ENCODE assay signal across 1 cellular context in genomic region chr1:63317007-63317813, GRCh38.
A peak's percentile ranks its signal among the peaks of the same experiment; 100 is the strongest.
TF ChIP-seq lines count a peak whose summit lies in the region.

No MANE protein-coding gene starts in this region.

TF ChIP-seq in K562, 482 proteins besides CTCF, POLR2A, EP300 and RAD21 (continued from another document and continues in another):
- peak; percentile 62; the same call in 1 of the 2 replicates for TF ChIP-seq ZBTB7A (IDR thresholded peaks at IDR 0.05; ENCODE audit: borderline replicate concordance, control insufficient read depth, low read depth, low read length)
- peak; percentile 34; the same call in 1 of the 2 replicates for TF ChIP-seq E2F5 (CRISPR knock-in tag; IDR thresholded peaks at IDR 0.05)
- peak; percentile 37; the same call in 1 of the 2 replicates for TF ChIP-seq MTA3 (IDR thresholded peaks at IDR 0.05; ENCODE audit: borderline replicate concordance)
- no peak for TF ChIP-seq TFAM (CRISPR knock-in tag; conservative IDR thresholded peaks at IDR 0.05)
- peak; percentile 65 for TF ChIP-seq ZBTB33 (CRISPR knock-in tag; IDR thresholded peaks at IDR 0.05)
- peak; percentile 68 for TF ChIP-seq TFAP4 (CRISPR knock-in tag; IDR thresholded peaks at IDR 0.05; ENCODE audit: borderline replicate concordance)
- TF ChIP-seq CLOCK (CRISPR knock-in tag; IDR thresholded peaks at IDR 0.05; ENCODE audit: borderline replicate concordance), result no peak
- TF ChIP-seq ZNF23 (CRISPR knock-in tag; IDR thresholded peaks at IDR 0.05), result no peak
- no peak for TF ChIP-seq TFE3 (CRISPR knock-in tag; IDR thresholded peaks at IDR 0.05)
- TF ChIP-seq GATAD2B (IDR thresholded peaks at IDR 0.05; ENCODE audit: borderline replicate concordance), result no peak
- no peak for TF ChIP-seq BCLAF1 (IDR thresholded peaks at IDR 0.05; ENCODE audit: borderline replicate concordance in 1 of 2, control insufficient read depth in 1 of 2, low read depth in 2 of 2, low read length in 1 of 2)
- TF ChIP-seq HBP1 (CRISPR knock-in tag; IDR thresholded peaks at IDR 0.05), result no peak
- no peak for TF ChIP-seq BRD4 (IDR thresholded peaks at IDR 0.05)
- TF ChIP-seq KLF16 (IDR thresholded peaks at IDR 0.05), result no peak
- peak; percentile 42 to 68; a peak in 3 of 4 replicates for TF ChIP-seq MAZ (CRISPR knock-in tag; conservative IDR thresholded peaks at IDR 0.05 in 1 of 2, IDR thresholded peaks at IDR 0.05 in 1 of 2)
- TF ChIP-seq MECOM (CRISPR knock-in tag; IDR thresholded peaks at IDR 0.05), result no peak
- TF ChIP-seq HDAC2 (IDR thresholded peaks at IDR 0.05), result no peak
- TF ChIP-seq MYNN (IDR thresholded peaks at IDR 0.05), result no peak
- no peak for TF ChIP-seq MYNN (CRISPR knock-in tag; IDR thresholded peaks at IDR 0.05)
- TF ChIP-seq NFIC (IDR thresholded peaks at IDR 0.05), result peak; percentile 75
- TF ChIP-seq E2F6 (IDR thresholded peaks at IDR 0.05; ENCODE audit: borderline replicate concordance in 1 of 2, extremely low read depth in 1 of 2, insufficient read depth in 1 of 2, insufficient read length in 1 of 2, low read depth in 1 of 2, low read length in 1 of 2, poor library complexity in 1 of 2, severe bottlenecking in 1 of 2), result peak in 1 of 2 experiments; percentile 65
- peak; percentile 64 for TF ChIP-seq L3MBTL2 (IDR thresholded peaks at IDR 0.05)
- TF ChIP-seq E2F1 (CRISPR knock-in tag; IDR thresholded peaks at IDR 0.05), result peak; percentile 65; the same call in 1 of the 2 replicates
- 0 out of 2 replicates have a peak, but pooled peaks have one; percentile 19 for TF ChIP-seq FOSL1 (tag; conservative IDR thresholded peaks at IDR 0.05)
- peak; percentile 82 for TF ChIP-seq DEAF1 (CRISPR knock-in tag; IDR thresholded peaks at IDR 0.05)
- TF ChIP-seq SIN3A (IDR thresholded peaks at IDR 0.05; ENCODE audit: borderline replicate concordance in 2 of 2, control insufficient read depth in 1 of 2, low read depth in 2 of 2, low read length in 2 of 2), result peak in 1 of 2 experiments; percentile 16; a peak in 1 of 4 replicates
- no peak for TF ChIP-seq ZNF507 (tag; conservative IDR thresholded peaks at IDR 0.05)
- TF ChIP-seq MTA1 (IDR thresholded peaks at IDR 0.05; ENCODE audit: borderline replicate concordance), result no peak
- no peak for TF ChIP-seq CBX8 (IDR thresholded peaks at IDR 0.05; ENCODE audit: borderline replicate concordance, extremely low read depth, low read depth, low read length, poor library complexity, severe bottlenecking)
- TF ChIP-seq ARID4B (CRISPR knock-in tag; IDR thresholded peaks at IDR 0.05), result 0 out of 2 replicates have a peak, but pooled peaks have one; percentile 31
- 0 out of 2 replicates have a peak, but pooled peaks have one; percentile 51 for TF ChIP-seq ZBTB43 (CRISPR knock-in tag; IDR thresholded peaks at IDR 0.05)
